8 cellular contexts compared by ENCODE assay signal in genomic region chr11:126115820-126116319, GRCh38. TPM values are rescaled to one million over a fixed set of nuclear protein-coding genes. Genes with fewer than 3 reads are reported as not detected.
DNase-seq lines count a peak whose midpoint lies in the region; ATAC-seq and TF ChIP-seq lines count a peak whose summit lies in the region.

No MANE protein-coding gene starts in this region.

- no TSS peak for BruUV-seq in Calu3 (replicated peaks; lab: Mats Ljungman, UMichigan)

- H3K27ac Mint-ChIP-seq in Calu3 (ENCODE audit: unreplicated experiment) (peak overlapping the region; percentile 35), T-cell (no peak overlapping the region)
- H3K27ac Mint-ChIP-seq in activated T-cell treated with anti-CD3 and anti-CD28 coated beads, Interleukin-2, amount 50 U/mL, for 24 hours, result no peak overlapping the region

- H3K4me1 ChIP-seq in aorta (ENCODE audit: control insufficient read depth in 1 of 2, insufficient read depth in 2 of 2, low read length in 2 of 2), result peaks cover 2 to 17% of the 10 kb centered on the region in 2 donors

- H3K36me3 Mint-ChIP-seq in Calu3 (ENCODE audit: insufficient read depth, unreplicated experiment), result no peaks in the 10 kb centered on the region
- H3K36me3 Mint-ChIP-seq in activated T-cell treated with anti-CD3 and anti-CD28 coated beads, Interleukin-2, amount 50 U/mL, for 24 hours (ENCODE audit: low read depth), result no peaks in the 10 kb centered on the region
- no peaks in the 10 kb centered on the region for H3K36me3 Mint-ChIP-seq in T-cell

- H3K27me3 ChIP-seq in aorta (ENCODE audit: control insufficient read depth in 1 of 2, insufficient read depth in 2 of 2, low read length in 1 of 2), result no peaks in the 10 kb centered on the region

- peak overlapping the region; percentile 31 to 87 for H3K27ac ChIP-seq in aorta (ENCODE audit: low read depth in 1 of 2, low read length in 2 of 2)

- POLR2A ChIA-PET in T-cell (lab: Charles Lee), result no interaction called here

- CTCF ChIA-PET in Calu3 (lab: Charles Lee), result interaction anchor here (0.5 to 2.0 kb wide), 4 partner anchors 9 to 174 kb away, joined by 3 to 5 read pairs (median 4); no protein-coding TSS in a partner anchor
- CTCF ChIA-PET in T-cell (lab: Charles Lee), result no interaction called here

- no peaks in the 10 kb centered on the region for H3K36me3 ChIP-seq in aorta (ENCODE audit: control insufficient read depth in 1 of 2, insufficient read depth in 2 of 2, low read length in 1 of 2)

- H3K4me1 Mint-ChIP-seq in Calu3 (ENCODE audit: low read depth, unreplicated experiment), result peaks cover 16% of the 10 kb centered on the region
- no peaks in the 10 kb centered on the region for H3K4me1 Mint-ChIP-seq in activated T-cell treated with anti-CD3 and anti-CD28 coated beads, Interleukin-2, amount 50 U/mL, for 24 hours (ENCODE audit: low read depth)
- no peaks in the 10 kb centered on the region for H3K4me1 Mint-ChIP-seq in T-cell

- TF ChIP-seq CTCF in Calu3 (IDR thresholded peaks at IDR 0.05; ENCODE audit: unreplicated experiment), result no peak

- intact Hi-C loops in Calu3 (cut with micrococcal nuclease; ENCODE audit: unreplicated experiment) (loop anchor here (5.0 kb wide), 1 partner anchor 174 kb away; no protein-coding TSS in a partner anchor), aorta (cut with DNase I) (loop anchor here in 1 of 2 donors (10.0 kb wide), 1 partner anchor 521 kb away; the partner anchor contains the start of gene STT3A)

- H3K9me3 Mint-ChIP-seq in Calu3 (ENCODE audit: low read depth, unreplicated experiment) (no peaks in the 10 kb centered on the region), T-cell (no peaks in the 10 kb centered on the region)
- H3K9me3 Mint-ChIP-seq in activated T-cell treated with anti-CD3 and anti-CD28 coated beads, Interleukin-2, amount 50 U/mL, for 24 hours, result no peaks in the 10 kb centered on the region

- H3K4me3 Mint-ChIP-seq in Calu3 (ENCODE audit: low read depth, unreplicated experiment), result peak overlapping the region; percentile 21
- H3K4me3 Mint-ChIP-seq in activated T-cell treated with anti-CD3 and anti-CD28 coated beads, Interleukin-2, amount 50 U/mL, for 24 hours, result no peak overlapping the region
- H3K4me3 Mint-ChIP-seq in T-cell, result no peak overlapping the region

- H3K27me3 Mint-ChIP-seq in Calu3 (ENCODE audit: unreplicated experiment) (no peaks in the 10 kb centered on the region), T-cell (no peaks in the 10 kb centered on the region)
- no peaks in the 10 kb centered on the region for H3K27me3 Mint-ChIP-seq in activated T-cell treated with anti-CD3 and anti-CD28 coated beads, Interleukin-2, amount 50 U/mL, for 24 hours

- 4 to 5% methylated on average over 13 to 14 of the region's 14 CpGs for WGBS in aorta, 2 donors

- peak; percentile 89 for ATAC-seq in aorta (ENCODE audit: low FRiP score)
- no peak for ATAC-seq in T-cell (replicated peaks in 1 of 4)

- no peaks in the 10 kb centered on the region for H3K9me3 ChIP-seq in aorta (ENCODE audit: control insufficient read depth, low read length)

- no peak overlapping the region for H3K4me3 ChIP-seq in aorta (ENCODE audit: low read length in 2 of 2)

- DNase-seq in Calu3 (peak; percentile 65), NCI-H2081 treated with DMSO at 0.1 percent for 48 hours (lab: John Stamatoyannopoulos, UW) (peak; percentile 67), cerebellar cortex (ENCODE audit: low spot score) (peak; percentile 72), medulla oblongata (ENCODE audit: extremely low spot score) (peak; percentile 42), aorta (peak; percentile 74 to 89), T-cell (no peak), OCI-M2 (lab: John Stamatoyannopoulos, UW; ENCODE audit: unreplicated experiment) (no peak)
- DNase-seq in activated T-cell treated with anti-CD3 and anti-CD28 coated beads, Interleukin-2, amount 50 U/mL, for 24 hours, result no peak

RNA-seq across cellular contexts. Expression of gene CDON, which starts 53.2 kb away (rescaled TPM):
- 10.6 and 14.8 TPM in 2 replicates for total RNA-seq in Calu3 (2022)
- 10 to 100 TPM in 1 of 2 donors, 1 to 10 TPM in 1; 8.1 to 50.3 TPM for total RNA-seq in aorta
- polyA plus RNA-seq in aorta, result under 1 TPM; 0.49 to 0.88 TPM
- total RNA-seq in T-cell, result 1 to 10 TPM; 1.7 to 5.0 (median 2.7) TPM

Comparison
In these comparisons a context has a peak if more than half of its experiments do, and no peak if none do; other contexts are left out.
1. DNase-seq: peak in Calu3 (single experiment), NCI-H2081 treated with DMSO at 0.1 percent for 48 hours (single experiment), cerebellar cortex (single experiment), medulla oblongata (single experiment) and aorta (2 of 2); none in activated T-cell treated with anti-CD3 and anti-CD28 coated beads, Interleukin-2, amount 50 U/mL, for 24 hours (single experiment), T-cell (0 of 34) and OCI-M2 (single experiment).